Comparison of ENCODE assay signal across 20 cellular contexts in genomic region chr18:48033770-48034650, GRCh38.
DNase-seq lines count a peak whose midpoint lies in the region; ATAC-seq and TF ChIP-seq lines count a peak whose summit lies in the region.
"Had no signal": no experiment of that assay in that cellular context is flagged by ENCODE, and none has a peak within 500 bp of the region (broad histone marks: within the 10 kb centered on the region; RNA-seq: fewer than 3 reads in every experiment).

No MANE protein-coding gene starts in this region.

- H3K27ac ChIP-seq in adrenal gland: peak overlapping the region in 4 of 5 donors; percentile 20 to 83 (median 68)

- H3K27ac Mint-ChIP-seq in CD14-positive monocyte (no peak overlapping the region), glutamatergic neuron (ENCODE audit: unreplicated experiment) (peak overlapping the region; percentile 45)
- H3K27ac Mint-ChIP-seq: activated naive CD8-positive, alpha-beta T cell; CD4-positive, CD25-positive, alpha-beta regulatory T cell; memory B cell had no signal

- 73 to 85% (median 74%) methylated on average over 6 to 9 of the region's 9 CpGs for WGBS in adrenal gland, 4 donors

- H3K4me3 ChIP-seq in adrenal gland: no peak overlapping the region
- H3K4me3 ChIP-seq: tibial nerve had no signal

- no peaks in the 10 kb centered on the region for H3K9me3 Mint-ChIP-seq in CD14-positive monocyte
- peaks cover 19% of the 10 kb centered on the region for H3K9me3 Mint-ChIP-seq in glutamatergic neuron (ENCODE audit: unreplicated experiment)
- H3K9me3 Mint-ChIP-seq: CD4-positive, CD25-positive, alpha-beta regulatory T cell; effector memory CD8-positive, alpha-beta T cell; memory B cell had no signal

- H3K4me3 Mint-ChIP-seq in CD14-positive monocyte (no peak overlapping the region), glutamatergic neuron (ENCODE audit: unreplicated experiment) (no peak overlapping the region)
- H3K4me3 Mint-ChIP-seq: activated naive CD8-positive, alpha-beta T cell; effector memory CD8-positive, alpha-beta T cell; memory B cell had no signal

- no peaks in the 10 kb centered on the region for H3K9me3 ChIP-seq in adrenal gland (replicated peaks in 1 of 3)
- H3K9me3 ChIP-seq: tibial nerve had no signal

- intact Hi-C loops in CD14-positive monocyte (cut with micrococcal nuclease) (no loop called here), adrenal gland (cut with DNase I) (loop anchor here in 1 of 2 donors (10.0 kb wide), 1 partner anchor 91 kb away; no protein-coding TSS in a partner anchor), sciatic nerve (cut with DNase I) (no loop called here)

- peaks cover 1 to 5% (median 3%) of the 10 kb centered on the region in 3 donors for H3K27me3 Mint-ChIP-seq in CD14-positive monocyte (ENCODE audit: low read depth in 3 of 3)
- H3K27me3 Mint-ChIP-seq in glutamatergic neuron (ENCODE audit: unreplicated experiment): peaks cover 14% of the 10 kb centered on the region
- H3K27me3 Mint-ChIP-seq: activated naive CD8-positive, alpha-beta T cell; CD4-positive, CD25-positive, alpha-beta regulatory T cell had no signal

- H3K36me3 Mint-ChIP-seq in CD14-positive monocyte (no peaks in the 10 kb centered on the region), glutamatergic neuron (ENCODE audit: unreplicated experiment) (peaks cover 4% of the 10 kb centered on the region)
- H3K36me3 Mint-ChIP-seq: activated naive CD8-positive, alpha-beta T cell; CD4-positive, CD25-positive, alpha-beta regulatory T cell; memory B cell had no signal

- no peak for TF ChIP-seq POLR2A in adrenal gland (IDR thresholded peaks at IDR 0.05)

- H3K36me3 ChIP-seq in adrenal gland (replicated peaks in 1 of 2): no peaks in the 10 kb centered on the region

- TF ChIP-seq CTCF in CD14-positive monocyte (IDR thresholded peaks at IDR 0.05) (no peak), adrenal gland (IDR thresholded peaks at IDR 0.05) (no peak), glutamatergic neuron (IDR thresholded peaks at IDR 0.05; ENCODE audit: partially characterized antibody, unreplicated experiment) (no peak)

- H3K27me3 ChIP-seq in adrenal gland: no peaks in the 10 kb centered on the region
- H3K27me3 ChIP-seq: tibial nerve had no signal

- ATAC-seq in sciatic nerve (no peak), HG02588 (IDR thresholded peaks at IDR 0.05; ENCODE audit: unreplicated experiment) (no peak), GM19395 (IDR thresholded peaks at IDR 0.05; ENCODE audit: unreplicated experiment) (no peak)
- ATAC-seq: effector memory CD8-positive, alpha-beta T cell had no signal

- H3K4me1 Mint-ChIP-seq in CD14-positive monocyte (no peaks in the 10 kb centered on the region), glutamatergic neuron (ENCODE audit: low read depth, unreplicated experiment) (peaks cover 34% of the 10 kb centered on the region)
- H3K4me1 Mint-ChIP-seq: CD4-positive, CD25-positive, alpha-beta regulatory T cell; memory B cell had no signal

- DNase-seq in CD14-positive monocyte (ENCODE audit: low spot score) (peak; percentile 34), adrenal gland (peak in 4 of 7 donors; percentile 39 to 67 (median 56)), glutamatergic neuron (no peak), sciatic nerve (ENCODE audit: low spot score) (peak; percentile 45), SIG-M5 treated with dmso at 0.1 percent for 504 hours (lab: John Stamatoyannopoulos, UW; ENCODE audit: unreplicated experiment) (no peak), H4 (ENCODE audit: low spot score) (no peak)
- DNase-seq: activated CD4-positive, alpha-beta T cell treated with anti-CD3 and anti-CD28 coated beads, Interleukin-2, amount 50 U/mL, for 4 hours; activated CD4-positive, CD25-positive, alpha-beta regulatory T cell; CD4-positive, CD25-positive, alpha-beta regulatory T cell; effector memory CD8-positive, alpha-beta T cell; NCI-H1105 treated with DMSO at 0.1 percent for 48 hours; NCI-H2081 treated with DMSO at 0.1 percent for 48 hours; NCI-H446 treated with DMSO at 0.1 percent for 48 hours; retina; stimulated activated naive CD4-positive, alpha-beta T cell treated with Interleukin-2 at 50 U/mL for 16 hours had no signal

- peaks cover 25 to 48% of the 10 kb centered on the region in 2 donors for H3K4me1 ChIP-seq in adrenal gland (replicated peaks in 1 of 2)

Comparison
In these comparisons a context has a peak if more than half of its experiments do, and no peak if none do; other contexts are left out.
1. DNase-seq: peak in CD14-positive monocyte (single experiment), adrenal gland (4 of 7) and sciatic nerve (single experiment); none in glutamatergic neuron (single experiment), SIG-M5 treated with dmso at 0.1 percent for 504 hours (single experiment) and H4 (single experiment).